Comparison of ENCODE assay signal across 29 cellular contexts in the genomic region with DNA sequence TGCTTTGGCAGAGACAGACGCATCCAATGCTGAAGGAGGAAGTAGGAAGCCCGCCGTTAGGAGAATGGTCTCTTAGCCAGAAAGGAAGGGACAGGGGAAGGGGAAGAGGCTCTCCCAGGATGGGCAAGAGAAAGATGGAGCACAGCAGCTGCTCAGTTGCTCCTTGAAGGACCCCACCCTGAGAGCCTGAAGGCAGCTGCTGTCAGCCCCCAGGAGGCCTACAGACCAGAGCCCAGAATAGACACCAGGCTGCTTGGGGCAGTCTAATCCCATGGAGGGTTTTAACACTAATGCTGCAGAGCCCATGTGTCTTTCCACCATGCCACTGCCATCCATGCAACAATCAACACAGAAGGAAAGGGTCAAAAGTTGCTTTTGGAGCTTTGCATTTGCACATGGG. TPM values are rescaled to one million over a fixed set of nuclear protein-coding genes. Genes with fewer than 3 reads are reported as not detected.
"Had no signal": no experiment of that assay in that cellular context is flagged by ENCODE, and none has a peak within 500 bp of the region (broad histone marks: within the 10 kb centered on the region; RNA-seq: fewer than 3 reads in every experiment).

No MANE protein-coding gene starts in this region.

- H3K4me3 ChIP-seq: cardiac muscle cell, heart right ventricle, smooth muscle cell, upper lobe of left lung had no signal

- H3K9me3 ChIP-seq: heart right ventricle, upper lobe of left lung had no signal

- DNase-seq: activated B cell treated with CpG ODN at 0.5 μM for 24 hours; activated CD4-positive, alpha-beta T cell treated with anti-CD3 and anti-CD28 coated beads for 36 hours; activated CD4-positive, alpha-beta T cell treated with anti-CD3 and anti-CD28 coated beads, Interleukin-2, amount 50 U/mL, for 4 hours; activated effector memory CD4-positive, alpha-beta T cell treated with Interleukin-2 at 50 U/mL for 16 hours; activated naive CD4-positive, alpha-beta T cell treated with anti-CD3 and anti-CD28 coated beads, Interleukin-2, amount 10 ng/mL, durations not matched to agents 7 days and 5 days; activated naive CD8-positive, alpha-beta T cell treated with anti-CD3 and anti-CD28 coated beads, Interleukin-2, amount 50 U/mL, for 24 hours; activated T-cell treated with anti-CD3 and anti-CD28 coated beads, Interleukin-2, amount 50 U/mL, for 72 hours; heart right ventricle; islet precursor cell; left colon; occipital lobe; stimulated activated CD4-positive, alpha-beta T cell treated with anti-CD3 and anti-CD28 coated beads, Interleukin-2, amount 100 ng/mL, for 48 hours; stimulated activated CD8-positive, alpha-beta memory T cell treated with anti-CD3 and anti-CD28 coated beads, Interleukin-4, amount 100 ng/mL, for 48 hours; stimulated activated naive B cell treated with anti-CD40 and anti-IgM and Interleukin-4, amounts not matched to agents 10 μg/mL and 1 μg/mL and 100 μg/mL, for 72 hours; T-helper 1 cell; T-helper 9 cell; upper lobe of left lung had no signal

- H3K4me2 ChIP-seq: smooth muscle cell had no signal

- H3K4me1 ChIP-seq: heart right ventricle, upper lobe of left lung had no signal

- H3K27me3 ChIP-seq: cardiac muscle cell, upper lobe of left lung had no signal

- H3K36me3 ChIP-seq: cardiac muscle cell, heart right ventricle, upper lobe of left lung had no signal

- H3K27ac ChIP-seq: cardiac muscle cell, heart right ventricle, upper lobe of left lung had no signal

RNA-seq across cellular contexts. Expression of gene C7orf33, which starts 3.5 kb away (rescaled TPM):
- total RNA-seq: activated B cell treated with CpG ODN at 0.5 μM for 24 hours; activated CD4-positive, alpha-beta T cell treated with anti-CD3 and anti-CD28 coated beads for 36 hours; activated CD8-positive, alpha-beta memory T cell treated with anti-CD3 and anti-CD28 coated beads for 36 hours; activated T-cell treated with anti-CD3 and anti-CD28 coated beads, Interleukin-2, amount 50 U/mL, for 72 hours; cardiac muscle cell; chondrocyte; epithelial cell of proximal tubule; fibroblast of villous mesenchyme; heart right ventricle; left colon; lower leg skin; neural crest cell; occipital lobe; posterior vena cava; renal cortical epithelial cell; sciatic nerve; smooth muscle cell; temporal lobe; upper lobe of left lung had no signal
- polyA plus RNA-seq: cardiac muscle cell, heart right ventricle, smooth muscle cell had no signal
